Comparison of ENCODE assay signal across 8 cellular contexts in the genomic region with DNA sequence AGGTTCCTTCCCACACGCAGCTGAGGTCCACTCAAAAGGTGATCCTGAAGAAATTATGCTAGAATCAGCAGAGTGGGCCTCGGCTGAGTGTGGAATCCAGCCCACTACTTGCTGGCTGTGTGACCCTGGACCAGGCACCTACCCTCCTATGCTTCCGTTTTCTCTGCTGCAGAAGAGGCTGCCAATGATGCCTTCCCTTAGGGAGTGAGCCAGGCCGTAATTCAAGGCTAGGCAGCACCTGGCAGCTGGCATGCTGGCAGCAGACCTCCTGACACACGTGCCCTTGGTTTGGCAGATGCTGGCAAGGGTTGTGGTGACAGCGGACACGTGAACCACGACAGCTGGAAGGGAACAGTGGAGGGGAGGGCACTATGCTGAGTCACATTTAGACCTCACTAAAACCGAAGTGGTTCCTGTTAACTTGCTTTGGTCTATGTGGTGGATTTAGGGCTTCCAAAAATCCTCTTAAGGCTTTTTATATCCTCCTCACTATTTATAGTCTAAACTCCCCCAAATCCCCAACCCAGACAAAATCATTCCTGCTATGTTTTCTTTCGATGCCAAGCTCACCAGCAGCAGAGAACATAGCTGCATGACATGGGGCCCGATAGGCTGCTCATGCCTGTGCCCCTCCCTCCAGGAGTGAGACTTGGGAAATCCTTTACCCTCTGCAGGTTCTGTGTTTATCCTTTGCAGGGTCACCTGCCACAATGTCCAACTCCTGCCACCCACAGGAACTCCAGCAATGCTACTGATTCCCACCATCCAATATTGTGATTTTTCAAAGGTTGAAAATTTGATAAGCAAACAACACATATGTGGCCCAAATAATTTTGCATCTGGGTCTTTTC. TPM values are rescaled to one million over a fixed set of nuclear protein-coding genes. Genes with fewer than 3 reads are reported as not detected.
DNase-seq lines count a peak whose midpoint lies in the region; ATAC-seq and TF ChIP-seq lines count a peak whose summit lies in the region.

No MANE protein-coding gene starts in this region.

- peaks cover 30% of the 10 kb centered on the region for H3K4me1 Mint-ChIP-seq in activated naive CD8-positive, alpha-beta T cell treated with anti-CD3 and anti-CD28 coated beads, Interleukin-2, amount 10 ng/mL, durations not matched to agents 7 days and 5 days

- H3K9me2 ChIP-seq in Loucy (replicated peaks; ENCODE audit: low read depth, low read length): no peaks in the 10 kb centered on the region

- H3K4me1 ChIP-seq in Loucy (ENCODE audit: insufficient read depth, low read length, poor library complexity, severe bottlenecking) (peaks cover 19% of the 10 kb centered on the region), smooth muscle cell (ENCODE audit: low read depth) (peaks cover 18% of the 10 kb centered on the region), colonic mucosa (no peaks in the 10 kb centered on the region)

- no peaks in the 10 kb centered on the region for H3K36me3 ChIP-seq in Loucy (ENCODE audit: insufficient read depth, low read length)
- no peaks in the 10 kb centered on the region for H3K36me3 ChIP-seq in smooth muscle cell (ENCODE audit: low read depth)
- no peaks in the 10 kb centered on the region for H3K36me3 ChIP-seq in colonic mucosa

- TF ChIP-seq CTCF in Loucy (conservative IDR thresholded peaks at IDR 0.05; ENCODE audit: low read length) (no peak), smooth muscle cell (IDR thresholded peaks at IDR 0.05; ENCODE audit: borderline replicate concordance, insufficient read depth, poor library complexity, severe bottlenecking) (no peak), colonic mucosa (IDR thresholded peaks at IDR 0.05) (no peak)

- H3K27me3 ChIP-seq in Loucy (ENCODE audit: insufficient read depth, low read length, poor library complexity, severe bottlenecking): no peaks in the 10 kb centered on the region
- H3K27me3 ChIP-seq in smooth muscle cell (ENCODE audit: low read depth): peaks cover 4% of the 10 kb centered on the region
- H3K27me3 ChIP-seq in colonic mucosa: peaks cover 4% of the 10 kb centered on the region

- H3K9me3 ChIP-seq in Loucy (ENCODE audit: insufficient read depth, low read depth, low read length) (no peaks in the 10 kb centered on the region), smooth muscle cell (replicated peaks; ENCODE audit: low read depth) (no peaks in the 10 kb centered on the region), colonic mucosa (no peaks in the 10 kb centered on the region)

- peak overlapping the region; percentile 36 for H3K4me2 ChIP-seq in Loucy (ENCODE audit: low read depth, low read length, poor library complexity, severe bottlenecking)
- H3K4me2 ChIP-seq in smooth muscle cell: peak overlapping the region; percentile 50

- H3K4me3 ChIP-seq in Loucy (ENCODE audit: low read length, poor library complexity, severe bottlenecking) (no peak overlapping the region), smooth muscle cell (no peak overlapping the region), colonic mucosa (no peak overlapping the region)

- no peaks in the 10 kb centered on the region for H3K79me2 ChIP-seq in Loucy (ENCODE audit: insufficient read depth, low read length)
- H3K79me2 ChIP-seq in smooth muscle cell (ENCODE audit: low read depth): no peaks in the 10 kb centered on the region

- H3F3A ChIP-seq in Loucy (ENCODE audit: low read depth) (no peaks in the 10 kb centered on the region), smooth muscle cell (ENCODE audit: low read depth) (peaks cover 7% of the 10 kb centered on the region)

- peak; percentile 76 for ATAC-seq in GM21367 (IDR thresholded peaks at IDR 0.05; ENCODE audit: unreplicated experiment)
- peak; percentile 20 for ATAC-seq in activated naive CD8-positive, alpha-beta T cell treated with anti-CD3 and anti-CD28 coated beads, Interleukin-2, amount 10 ng/mL, durations not matched to agents 7 days and 5 days (ENCODE audit: low read depth)

- no peak overlapping the region for H3K4me3 Mint-ChIP-seq in activated naive CD8-positive, alpha-beta T cell treated with anti-CD3 and anti-CD28 coated beads, Interleukin-2, amount 10 ng/mL, durations not matched to agents 7 days and 5 days

- no peak overlapping the region for H3K27ac Mint-ChIP-seq in activated naive CD8-positive, alpha-beta T cell treated with anti-CD3 and anti-CD28 coated beads, Interleukin-2, amount 10 ng/mL, durations not matched to agents 7 days and 5 days

- H3K9me3 Mint-ChIP-seq in activated naive CD8-positive, alpha-beta T cell treated with anti-CD3 and anti-CD28 coated beads, Interleukin-2, amount 10 ng/mL, durations not matched to agents 7 days and 5 days: no peaks in the 10 kb centered on the region

- H3K27ac ChIP-seq in smooth muscle cell (ENCODE audit: low read depth) (peak overlapping the region; percentile 47), colonic mucosa (no peak overlapping the region)

- peak; percentile 95 for DNase-seq in DMS 273 (lab: John Stamatoyannopoulos, UW; ENCODE audit: unreplicated experiment)
- no peak for DNase-seq in activated naive CD8-positive, alpha-beta T cell treated with anti-CD3 and anti-CD28 coated beads, Interleukin-2, amount 10 ng/mL, durations not matched to agents 7 days and 5 days
- no peak for DNase-seq in smooth muscle cell (lab: John Stamatoyannopoulos, UW; ENCODE audit: unreplicated experiment)
- DNase-seq in HPDE6-E6E7 (ENCODE audit: extremely low spot score): no peak
- no peak for DNase-seq in globus pallidus (ENCODE audit: low spot score)
- DNase-seq in colonic mucosa: no peak

- H3K9ac ChIP-seq in Loucy (ENCODE audit: low read depth, low read length, poor library complexity, severe bottlenecking): no peak overlapping the region
- H3K9ac ChIP-seq in smooth muscle cell (ENCODE audit: low read depth): no peak overlapping the region
- no peak overlapping the region for H3K9ac ChIP-seq in colonic mucosa (ENCODE audit: low read depth in 2 of 2, low read length in 2 of 2)

- peaks cover 21% of the 10 kb centered on the region for H3K27me3 Mint-ChIP-seq in activated naive CD8-positive, alpha-beta T cell treated with anti-CD3 and anti-CD28 coated beads, Interleukin-2, amount 10 ng/mL, durations not matched to agents 7 days and 5 days

- no peak overlapping the region for H2AFZ ChIP-seq in Loucy (ENCODE audit: low read length)
- H2AFZ ChIP-seq in smooth muscle cell (ENCODE audit: low read depth): no peak overlapping the region

- POLR2A ChIA-PET in activated naive CD8-positive, alpha-beta T cell treated with anti-CD3 and anti-CD28 coated beads, Interleukin-2, amount 10 ng/mL, durations not matched to agents 7 days and 5 days (lab: Charles Lee): interaction anchor here (2.0 kb wide), 1 partner anchor 205 kb away, joined by 12 read pairs; the partner anchor contains the start of gene SNRPA1

- 45% methylated on average over 11 of the region's 11 CpGs for WGBS in smooth muscle cell (ENCODE audit: low lambda C conversion rate)

- no peaks in the 10 kb centered on the region for H4K20me1 ChIP-seq in Loucy (ENCODE audit: insufficient read depth, low read length, poor library complexity, severe bottlenecking)
- H4K20me1 ChIP-seq in smooth muscle cell (ENCODE audit: low read depth): no peaks in the 10 kb centered on the region

- H3K36me3 Mint-ChIP-seq in activated naive CD8-positive, alpha-beta T cell treated with anti-CD3 and anti-CD28 coated beads, Interleukin-2, amount 10 ng/mL, durations not matched to agents 7 days and 5 days: no peaks in the 10 kb centered on the region

- intact Hi-C loops in colonic mucosa (cut with DNase I): no loop called here

RNA-seq across cellular contexts. Expression of gene PCSK6, which starts 10.6 kb away (rescaled TPM):
- total RNA-seq in activated naive CD8-positive, alpha-beta T cell treated with anti-CD3 and anti-CD28 coated beads, Interleukin-2, amount 10 ng/mL, durations not matched to agents 7 days and 5 days: 1 to 10 TPM; 1.4 to 2.1 TPM
- 17.5 and 21.2 TPM in 2 replicates for total RNA-seq in smooth muscle cell
- polyA plus RNA-seq in smooth muscle cell: 17.4 and 17.5 TPM in 2 replicates
- 10 to 100 TPM; 29.9 to 39.5 TPM for total RNA-seq in colonic mucosa
